Comparison of ENCODE assay signal across 9 cellular contexts in genomic region chr11:64996710-64997380, GRCh38.
DNase-seq lines count a peak whose midpoint lies in the region; ATAC-seq and TF ChIP-seq lines count a peak whose summit lies in the region.
"Had no signal": no experiment of that assay in that cellular context is flagged by ENCODE, and none has a peak within 500 bp of the region (broad histone marks: within the 10 kb centered on the region; RNA-seq: fewer than 3 reads in every experiment).

A gene with protein sequence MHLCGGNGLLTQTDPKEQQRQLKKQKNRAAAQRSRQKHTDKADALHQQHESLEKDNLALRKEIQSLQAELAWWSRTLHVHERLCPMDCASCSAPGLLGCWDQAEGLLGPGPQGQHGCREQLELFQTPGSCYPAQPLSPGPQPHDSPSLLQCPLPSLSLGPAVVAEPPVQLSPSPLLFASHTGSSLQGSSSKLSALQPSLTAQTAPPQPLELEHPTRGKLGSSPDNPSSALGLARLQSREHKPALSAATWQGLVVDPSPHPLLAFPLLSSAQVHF (minus strand): TSS chr11:64996971. CDS start chr11:64996914, 57 bp downstream.

- peak within 1 kb of the TSS; percentile 74 for H3K4me3 Mint-ChIP-seq in stimulated activated memory B cell treated with anti-CD40 and anti-IgM and Interleukin-4, amounts not matched to agents 10 μg/mL and 1 μg/mL and 100 μg/mL, for 72 hours

- H3K9me3 Mint-ChIP-seq in stimulated activated memory B cell treated with anti-CD40 and anti-IgM and Interleukin-4, amounts not matched to agents 10 μg/mL and 1 μg/mL and 100 μg/mL, for 72 hours, result no peaks in the 10 kb centered on the region

- peak; percentile 79 for ATAC-seq in stimulated activated memory B cell treated with anti-CD40 and anti-IgM and Interleukin-4, amounts not matched to agents 10 μg/mL and 1 μg/mL and 100 μg/mL, for 72 hours
- ATAC-seq in HG03442 (IDR thresholded peaks at IDR 0.05; ENCODE audit: unreplicated experiment), result no peak

- H3K27ac Mint-ChIP-seq in stimulated activated memory B cell treated with anti-CD40 and anti-IgM and Interleukin-4, amounts not matched to agents 10 μg/mL and 1 μg/mL and 100 μg/mL, for 72 hours, result peak within 1 kb of the TSS; percentile 48

- peak; percentile 87 for DNase-seq in COLO829 (ENCODE audit: low spot score)
- DNase-seq in HL-60 (ENCODE audit: low read depth in 1 of 2, low spot score in 1 of 2), result peak; percentile 47 to 52
- peak; percentile 95 for DNase-seq in OCI-M1 (lab: John Stamatoyannopoulos, UW)
- peak; percentile 72 for DNase-seq in choroid plexus epithelial cell (ENCODE audit: low read depth)
- no peak for DNase-seq in activated CD4-positive, alpha-beta T cell treated with anti-CD3 and anti-CD28 coated beads, Interleukin-2, amount 50 U/mL, for 1 hour

- H3K4me1 Mint-ChIP-seq in stimulated activated memory B cell treated with anti-CD40 and anti-IgM and Interleukin-4, amounts not matched to agents 10 μg/mL and 1 μg/mL and 100 μg/mL, for 72 hours, result peaks cover 28% of the 10 kb centered on the region

- no peaks in the 10 kb centered on the region for H3K27me3 ChIP-seq in HL-60 (ENCODE audit: insufficient read depth, poor library complexity, severe bottlenecking)
- no peaks in the 10 kb centered on the region for H3K27me3 ChIP-seq in layer of hippocampus (ENCODE audit: control insufficient read depth, insufficient read depth, low read length)

- TF ChIP-seq CTCF in HL-60 (IDR thresholded peaks at IDR 0.05; ENCODE audit: insufficient read depth, low read length) (peak; percentile 21), choroid plexus epithelial cell (conservative IDR thresholded peaks at IDR 0.05; ENCODE audit: low read depth, low read length) (peak; percentile 58)

- H3K4me3 ChIP-seq in HL-60 (replicated peaks; ENCODE audit: insufficient read depth, low read length), result no peak within 1 kb of the TSS
- peak within 1 kb of the TSS; percentile 45 for H3K4me3 ChIP-seq in choroid plexus epithelial cell (ENCODE audit: low read depth, low read length)
- H3K4me3 ChIP-seq: SK-N-MC had no signal

- H3K27me3 Mint-ChIP-seq in stimulated activated memory B cell treated with anti-CD40 and anti-IgM and Interleukin-4, amounts not matched to agents 10 μg/mL and 1 μg/mL and 100 μg/mL, for 72 hours, result no peaks in the 10 kb centered on the region

- H3K27ac ChIP-seq in HL-60 (replicated peaks) (no peak within 1 kb of the TSS), layer of hippocampus (ENCODE audit: low read depth, low read length) (peak within 1 kb of the TSS; percentile 49)
- H3K27ac ChIP-seq: SK-N-MC had no signal

- H3K36me3 Mint-ChIP-seq in stimulated activated memory B cell treated with anti-CD40 and anti-IgM and Interleukin-4, amounts not matched to agents 10 μg/mL and 1 μg/mL and 100 μg/mL, for 72 hours, result no peaks in the 10 kb centered on the region
